In genomic region chr1:84303154-84303830, GRCh38 we compare ENCODE assay signal across 8 cellular contexts. TPM values are rescaled to one million over a fixed set of nuclear protein-coding genes. Genes with fewer than 3 reads are reported as not detected.
DNase-seq lines count a peak whose midpoint lies in the region; ATAC-seq and TF ChIP-seq lines count a peak whose summit lies in the region.

No MANE protein-coding gene starts in this region.

- no peaks in the 10 kb centered on the region for H3K9me3 ChIP-seq in SJSA1 (replicated peaks)

- no peaks in the 10 kb centered on the region for H3K27me3 ChIP-seq in SJSA1 (replicated peaks)

- no peaks in the 10 kb centered on the region for H3K36me3 ChIP-seq in SJSA1

- H3K4me1 Mint-ChIP-seq in activated CD4-positive, alpha-beta T cell treated with anti-CD3 and anti-CD28 coated beads, Interleukin-2, amount 10 ng/mL, durations not matched to agents 7 days and 5 days = peaks cover 41% of the 10 kb centered on the region

- H3K36me3 Mint-ChIP-seq in activated CD4-positive, alpha-beta T cell treated with anti-CD3 and anti-CD28 coated beads, Interleukin-2, amount 10 ng/mL, durations not matched to agents 7 days and 5 days (ENCODE audit: low read depth) = peaks cover 3% of the 10 kb centered on the region

- POLR2A ChIA-PET in activated CD4-positive, alpha-beta T cell treated with anti-CD3 and anti-CD28 coated beads, Interleukin-2, amount 10 ng/mL, durations not matched to agents 7 days and 5 days (lab: Charles Lee) = interaction anchor here (0.7 kb wide), 1 partner anchor 159 kb away, joined by 6 read pairs; no protein-coding TSS in a partner anchor

- H3K27ac ChIP-seq in SJSA1 (peak overlapping the region; percentile 13; the same call in 1 of the 2 replicates), skin epidermis (peak overlapping the region in 16 of 21 experiments; percentile 15 to 69 (median 54))

- H3K27ac Mint-ChIP-seq in activated CD4-positive, alpha-beta T cell treated with anti-CD3 and anti-CD28 coated beads, Interleukin-2, amount 10 ng/mL, durations not matched to agents 7 days and 5 days = peak overlapping the region; percentile 77

- DNase-seq in activated CD4-positive, alpha-beta T cell treated with anti-CD3 and anti-CD28 coated beads, Interleukin-2, amount 10 ng/mL, durations not matched to agents 7 days and 5 days = no peak
- no peak for DNase-seq in activated CD4-positive, alpha-beta T cell treated with anti-CD3 and anti-CD28 coated beads for 4 hours
- DNase-seq in SJSA1 (ENCODE audit: low read depth in 1 of 2, low spot score in 2 of 2) (no peak), foreskin fibroblast (no peak), GOT3 (lab: John Stamatoyannopoulos, UW) (no peak)
- DNase-seq in stimulated activated CD4-positive, alpha-beta T cell treated with anti-CD3 and anti-CD28 coated beads, Interleukin-15, amount 100 ng/mL, for 24 hours = no peak

- no peak for ATAC-seq in GM19452 (IDR thresholded peaks at IDR 0.05; ENCODE audit: unreplicated experiment)

- no peaks in the 10 kb centered on the region for H3K9me3 Mint-ChIP-seq in activated CD4-positive, alpha-beta T cell treated with anti-CD3 and anti-CD28 coated beads, Interleukin-2, amount 10 ng/mL, durations not matched to agents 7 days and 5 days

- no peak for TF ChIP-seq CTCF in foreskin fibroblast (IDR thresholded peaks at IDR 0.05; ENCODE audit: low read depth, low read length)

- CTCF ChIA-PET in activated CD4-positive, alpha-beta T cell treated with anti-CD3 and anti-CD28 coated beads, Interleukin-2, amount 10 ng/mL, durations not matched to agents 7 days and 5 days (lab: Charles Lee) = no interaction called here

- H3K27me3 Mint-ChIP-seq in activated CD4-positive, alpha-beta T cell treated with anti-CD3 and anti-CD28 coated beads, Interleukin-2, amount 10 ng/mL, durations not matched to agents 7 days and 5 days = peaks cover 6% of the 10 kb centered on the region

- peak overlapping the region; percentile 68 for H3K4me3 Mint-ChIP-seq in activated CD4-positive, alpha-beta T cell treated with anti-CD3 and anti-CD28 coated beads, Interleukin-2, amount 10 ng/mL, durations not matched to agents 7 days and 5 days

- H3K4me3 ChIP-seq in SJSA1 = peak overlapping the region; percentile 31
- peak overlapping the region; percentile 19 to 41 for H3K4me3 ChIP-seq in foreskin fibroblast (ENCODE audit: low read depth in 1 of 2, low read length in 2 of 2)
- H3K4me3 ChIP-seq in skin epidermis = peak overlapping the region in 5 of 7 experiments; percentile 2 to 23 (median 9)

- H3K4me1 ChIP-seq in SJSA1 (replicated peaks) = peaks cover 44% of the 10 kb centered on the region

RNA-seq across cellular contexts. Expression of gene SAMD13, which starts 1.8 kb away (rescaled TPM):
- under 1 TPM; 0.15 to 0.23 TPM for total RNA-seq in activated CD4-positive, alpha-beta T cell treated with anti-CD3 and anti-CD28 coated beads, Interleukin-2, amount 10 ng/mL, durations not matched to agents 7 days and 5 days
- total RNA-seq in SJSA1 (2014; rRNA removed; shearing (Covaris generic)) = 1.3 TPM in 1 of 2 replicates, not detected in the other
